8 cellular contexts compared by ENCODE assay signal in the genomic region with DNA sequence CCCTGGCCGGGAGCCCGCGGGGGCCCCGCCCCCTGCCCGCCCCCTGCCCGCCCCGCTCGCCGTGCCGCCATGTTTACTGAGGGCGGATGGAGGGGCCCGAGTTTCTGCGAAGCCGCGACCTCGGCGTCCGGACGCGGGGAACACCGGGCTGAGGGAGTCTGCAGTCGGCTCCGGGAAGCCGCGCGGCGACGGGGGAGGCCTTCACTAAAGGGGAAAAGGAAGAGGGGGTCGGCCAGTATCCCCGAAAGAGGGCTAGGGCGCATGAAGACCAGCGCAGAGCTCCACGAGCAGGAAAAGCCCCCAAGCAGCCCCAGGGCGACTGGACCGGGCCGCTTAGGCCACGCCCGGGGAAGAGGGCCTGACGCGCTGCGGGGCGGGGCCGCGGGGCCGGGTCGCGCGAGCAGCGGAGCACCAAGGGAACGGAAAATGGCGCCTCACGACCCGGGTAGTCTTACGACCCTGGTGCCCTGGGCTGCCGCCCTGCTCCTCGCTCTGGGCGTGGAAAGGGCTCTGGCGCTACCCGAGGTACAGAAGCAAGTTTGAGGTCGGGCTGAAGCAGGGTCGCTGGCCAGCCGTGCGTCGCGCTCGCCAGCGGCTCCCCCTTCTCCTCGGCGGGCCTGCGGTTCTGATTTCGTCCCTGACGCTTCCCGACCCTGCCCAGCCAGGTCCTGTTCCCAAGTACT. TPM values are rescaled to one million over a fixed set of nuclear protein-coding genes. Genes with fewer than 3 reads are reported as not detected.
DNase-seq lines count a peak whose midpoint lies in the region; ATAC-seq and TF ChIP-seq lines count a peak whose summit lies in the region.

A gene with protein sequence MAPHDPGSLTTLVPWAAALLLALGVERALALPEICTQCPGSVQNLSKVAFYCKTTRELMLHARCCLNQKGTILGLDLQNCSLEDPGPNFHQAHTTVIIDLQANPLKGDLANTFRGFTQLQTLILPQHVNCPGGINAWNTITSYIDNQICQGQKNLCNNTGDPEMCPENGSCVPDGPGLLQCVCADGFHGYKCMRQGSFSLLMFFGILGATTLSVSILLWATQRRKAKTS (plus strand): TSS at position 99 of the 683 bp plus-strand sequence. CDS start 328 bp downstream, at position 427.
A gene (minus strand): TSS at position 326 of the 683 bp plus-strand sequence. CDS start 4,618 bp downstream, outside the sequence.

- peaks cover 33% of the 10 kb centered on the region for H3K36me3 ChIP-seq in CD4-positive, CD25-positive, alpha-beta regulatory T cell (ENCODE audit: control insufficient read depth, insufficient read depth, low read length)
- peaks cover 6 to 24% (median 10%) of the 10 kb centered on the region in 4 donors for H3K36me3 ChIP-seq in liver (ENCODE audit: control insufficient read depth in 4 of 4, insufficient read depth in 3 of 4, low read depth in 1 of 4, low read length in 3 of 4)

- peak; percentile 85 to 94 (median 93) for DNase-seq in CD4-positive, CD25-positive, alpha-beta regulatory T cell
- DNase-seq in NCI-H774 (lab: John Stamatoyannopoulos, UW) (peak; percentile 81), dermis blood vessel endothelial cell (peak; percentile 94)
- DNase-seq in activated CD4-positive, alpha-beta T cell treated with anti-CD3 and anti-CD28 coated beads, Interleukin-2, amount 50 U/mL, for 48 hours, result peak; percentile 86 to 88
- DNase-seq in stimulated activated CD4-positive, alpha-beta T cell treated with anti-CD3 and anti-CD28 coated beads, Interleukin-4, amount 100 ng/mL, for 1 hour, result peak; percentile 88

- peak within 1 kb of the TSS; percentile 100 for H3K27ac Mint-ChIP-seq in CD4-positive, CD25-positive, alpha-beta regulatory T cell

- peak within 1 kb of the TSS; percentile 92 to 98 for H3K9ac ChIP-seq in liver (ENCODE audit: low read depth in 1 of 2, low read length in 2 of 2)

- H3K9me3 Mint-ChIP-seq in CD4-positive, CD25-positive, alpha-beta regulatory T cell, result peaks cover 0 to 1% (median 0%) of the 10 kb centered on the region in 7 donors

- peaks cover 10% of the 10 kb centered on the region for H3K36me3 Mint-ChIP-seq in CD4-positive, CD25-positive, alpha-beta regulatory T cell

- peak within 1 kb of the TSS; percentile 91 for H3K4me3 ChIP-seq in CD4-positive, CD25-positive, alpha-beta regulatory T cell (ENCODE audit: low read depth, low read length)
- H3K4me3 ChIP-seq in liver (ENCODE audit: low read depth in 1 of 3, low read length in 3 of 3), result peak within 1 kb of the TSS; percentile 75 to 96 (median 83)

- H3K4me1 ChIP-seq in CD4-positive, CD25-positive, alpha-beta regulatory T cell (ENCODE audit: control insufficient read depth, insufficient read depth, low read length, poor library complexity, severe bottlenecking), result peaks cover 21% of the 10 kb centered on the region
- H3K4me1 ChIP-seq in liver (ENCODE audit: control insufficient read depth in 4 of 4, insufficient read depth in 4 of 4, low read length in 3 of 4), result peaks cover 5 to 20% (median 12%) of the 10 kb centered on the region in 4 donors

- peak; percentile 90 to 92 for ATAC-seq in CD4-positive, CD25-positive, alpha-beta regulatory T cell (ENCODE audit: low read depth in 2 of 2)
- ATAC-seq in GM19452 (IDR thresholded peaks at IDR 0.05; ENCODE audit: unreplicated experiment) (peak; percentile 80), HG03571 (IDR thresholded peaks at IDR 0.05; ENCODE audit: unreplicated experiment) (peak; percentile 80)

- no peaks in the 10 kb centered on the region for H3K27me3 ChIP-seq in CD4-positive, CD25-positive, alpha-beta regulatory T cell (ENCODE audit: control insufficient read depth, insufficient read depth, low read length)
- H3K27me3 ChIP-seq in liver (ENCODE audit: control insufficient read depth in 4 of 4, insufficient read depth in 4 of 4, low read length in 3 of 4), result no peaks in the 10 kb centered on the region

- WGBS in liver, result under 1% methylated on average over 73 of the region's 73 CpGs

- TF ChIP-seq CTCF in liver (IDR thresholded peaks at IDR 0.05; ENCODE audit: low read depth, low read length, missing input control), result no peak

- H3K4me1 Mint-ChIP-seq in CD4-positive, CD25-positive, alpha-beta regulatory T cell, result peaks cover 6 to 49% (median 30%) of the 10 kb centered on the region in 4 donors

- H3K27ac ChIP-seq in CD4-positive, CD25-positive, alpha-beta regulatory T cell (ENCODE audit: insufficient read depth, low read length, poor library complexity, severe bottlenecking), result peak within 1 kb of the TSS; percentile 99
- peak within 1 kb of the TSS; percentile 97 to 98 for H3K27ac ChIP-seq in liver (ENCODE audit: low read depth in 1 of 2, low read length in 2 of 2)

- peaks cover 4% of the 10 kb centered on the region for H3K27me3 Mint-ChIP-seq in CD4-positive, CD25-positive, alpha-beta regulatory T cell

- peak within 1 kb of the TSS; percentile 91 to 100 (median 99) for H3K4me3 Mint-ChIP-seq in CD4-positive, CD25-positive, alpha-beta regulatory T cell

- TF ChIP-seq RAD21 in liver (IDR thresholded peaks at IDR 0.05), result no peak

- no peaks in the 10 kb centered on the region for H3K9me3 ChIP-seq in CD4-positive, CD25-positive, alpha-beta regulatory T cell (ENCODE audit: control insufficient read depth in 2 of 2, low read length in 2 of 2)
- H3K9me3 ChIP-seq in liver (ENCODE audit: control insufficient read depth in 4 of 4, low read length in 3 of 4), result no peaks in the 10 kb centered on the region

TF ChIP-seq in liver, 16 proteins besides CTCF, POLR2A, EP300 and RAD21:
- TF ChIP-seq GABPA (IDR thresholded peaks at IDR 0.05 in 1 of 2, conservative IDR thresholded peaks at IDR 0.05 in 1 of 2) (peak in 1 of 2 donors; percentile 20), FOXA1 (IDR thresholded peaks at IDR 0.05) (peak; percentile 32), SP1 (IDR thresholded peaks at IDR 0.05) (peak; percentile 50), YY1 (IDR thresholded peaks at IDR 0.05) (peak; percentile 97), NR2F2 (IDR thresholded peaks at IDR 0.05) (no peak)
- TF ChIP-seq, protein P1, sequence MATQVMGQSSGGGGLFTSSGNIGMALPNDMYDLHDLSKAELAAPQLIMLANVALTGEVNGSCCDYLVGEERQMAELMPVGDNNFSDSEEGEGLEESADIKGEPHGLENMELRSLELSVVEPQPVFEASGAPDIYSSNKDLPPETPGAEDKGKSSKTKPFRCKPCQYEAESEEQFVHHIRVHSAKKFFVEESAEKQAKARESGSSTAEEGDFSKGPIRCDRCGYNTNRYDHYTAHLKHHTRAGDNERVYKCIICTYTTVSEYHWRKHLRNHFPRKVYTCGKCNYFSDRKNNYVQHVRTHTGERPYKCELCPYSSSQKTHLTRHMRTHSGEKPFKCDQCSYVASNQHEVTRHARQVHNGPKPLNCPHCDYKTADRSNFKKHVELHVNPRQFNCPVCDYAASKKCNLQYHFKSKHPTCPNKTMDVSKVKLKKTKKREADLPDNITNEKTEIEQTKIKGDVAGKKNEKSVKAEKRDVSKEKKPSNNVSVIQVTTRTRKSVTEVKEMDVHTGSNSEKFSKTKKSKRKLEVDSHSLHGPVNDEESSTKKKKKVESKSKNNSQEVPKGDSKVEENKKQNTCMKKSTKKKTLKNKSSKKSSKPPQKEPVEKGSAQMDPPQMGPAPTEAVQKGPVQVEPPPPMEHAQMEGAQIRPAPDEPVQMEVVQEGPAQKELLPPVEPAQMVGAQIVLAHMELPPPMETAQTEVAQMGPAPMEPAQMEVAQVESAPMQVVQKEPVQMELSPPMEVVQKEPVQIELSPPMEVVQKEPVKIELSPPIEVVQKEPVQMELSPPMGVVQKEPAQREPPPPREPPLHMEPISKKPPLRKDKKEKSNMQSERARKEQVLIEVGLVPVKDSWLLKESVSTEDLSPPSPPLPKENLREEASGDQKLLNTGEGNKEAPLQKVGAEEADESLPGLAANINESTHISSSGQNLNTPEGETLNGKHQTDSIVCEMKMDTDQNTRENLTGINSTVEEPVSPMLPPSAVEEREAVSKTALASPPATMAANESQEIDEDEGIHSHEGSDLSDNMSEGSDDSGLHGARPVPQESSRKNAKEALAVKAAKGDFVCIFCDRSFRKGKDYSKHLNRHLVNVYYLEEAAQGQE (IDR thresholded peaks at IDR 0.05), result peak; percentile 58

RNA-seq across cellular contexts. Expression of the first gene that starts in this region (rescaled TPM):
- total RNA-seq in CD4-positive, CD25-positive, alpha-beta regulatory T cell, result 77.3 TPM
- 100 to 1,000 TPM; 338 to 375 (median 359) TPM for polyA plus RNA-seq in CD4-positive, CD25-positive, alpha-beta regulatory T cell
- total RNA-seq in dermis blood vessel endothelial cell, result 111 and 181 TPM in 2 replicates
- total RNA-seq in liver, result 10 to 100 TPM; 44.9 to 48.6 TPM
- 10 to 100 TPM; 49.3 to 77.5 TPM for polyA plus RNA-seq in liver

RNA-seq across cellular contexts. Expression of the second gene that starts in this region (rescaled TPM):
- total RNA-seq in CD4-positive, CD25-positive, alpha-beta regulatory T cell, result 154 TPM
- polyA plus RNA-seq in CD4-positive, CD25-positive, alpha-beta regulatory T cell, result 10 to 100 TPM; 15.5 to 18.5 (median 17.0) TPM
- 52.8 and 58.4 TPM in 2 replicates for total RNA-seq in dermis blood vessel endothelial cell
- 100 to 1,000 TPM in 1 of 2 donors, 10 to 100 TPM in 1; 12.5 to 100 TPM for total RNA-seq in liver
- polyA plus RNA-seq in liver, result 100 to 1,000 TPM in 1 of 2 donors, 10 to 100 TPM in 1; 46.0 to 217 TPM

Comparison
In these comparisons a context has a peak if more than half of its experiments do, and no peak if none do; other contexts are left out.
1. Peak in every context shown above with its lines: DNase-seq, ATAC-seq, H3K4me3 ChIP-seq and H3K27ac ChIP-seq.
2. RNA of the first gene that starts in this region (polyA plus RNA-seq): 338 to 375 TPM in CD4-positive, CD25-positive, alpha-beta regulatory T cell; 49.3 to 77.5 TPM in liver; every median in the first group is over 4 times any median in the second.